In genomic region chr12:48542300-48542928, GRCh38 we compare ENCODE assay signal across 8 cellular contexts. TPM values are rescaled to one million over a fixed set of nuclear protein-coding genes. Genes with fewer than 3 reads are reported as not detected.
A peak's percentile ranks its signal among the peaks of the same experiment; 100 is the strongest.
DNase-seq lines count a peak whose midpoint lies in the region; ATAC-seq and TF ChIP-seq lines count a peak whose summit lies in the region.

No MANE protein-coding gene starts in this region.

- H3K4me3 Mint-ChIP-seq in progenitor cell of endocrine pancreas (ENCODE audit: low read depth), result no peak overlapping the region

- ATAC-seq in GM21515 (IDR thresholded peaks at IDR 0.05; ENCODE audit: unreplicated experiment), result no peak

- no peak overlapping the region for H3K27ac ChIP-seq in VCaP

- no peaks in the 10 kb centered on the region for H3K36me3 Mint-ChIP-seq in progenitor cell of endocrine pancreas (ENCODE audit: insufficient read depth)

- H3K9me3 Mint-ChIP-seq in progenitor cell of endocrine pancreas (ENCODE audit: low read depth), result no peaks in the 10 kb centered on the region

- intact Hi-C loops in posterior vena cava (cut with DNase I), result no loop called here

- H3K4me1 Mint-ChIP-seq in progenitor cell of endocrine pancreas (ENCODE audit: low read depth), result no peaks in the 10 kb centered on the region

- no peak overlapping the region for H3K27ac Mint-ChIP-seq in progenitor cell of endocrine pancreas

- no peak overlapping the region for H3K4me3 ChIP-seq in LNCaP clone FGC (ENCODE audit: low read depth, low read length)
- H3K4me3 ChIP-seq in epithelial cell of esophagus (ENCODE audit: low read length), result no peak overlapping the region

- TF ChIP-seq CTCF in LNCaP clone FGC (IDR thresholded peaks at IDR 0.05; ENCODE audit: control insufficient read depth, extremely low read depth, insufficient read depth) (peak; percentile 92), VCaP (conservative IDR thresholded peaks at IDR 0.05) (peak; percentile 96), epithelial cell of esophagus (IDR thresholded peaks at IDR 0.05; ENCODE audit: insufficient read depth, low read depth, low read length, missing control alignments) (peak; percentile 70), progenitor cell of endocrine pancreas (IDR thresholded peaks at IDR 0.05; ENCODE audit: unreplicated experiment) (peak; percentile 58)

- DNase-seq in DMS153 treated with DMSO at 0.1 percent for 48 hours (lab: John Stamatoyannopoulos, UW; ENCODE audit: unreplicated experiment) (peak; percentile 10), DMS153 (lab: John Stamatoyannopoulos, UW) (no peak), LNCaP clone FGC (ENCODE audit: low read depth) (peak; percentile 10), epithelial cell of esophagus (ENCODE audit: low read depth) (peak; percentile 49), progenitor cell of endocrine pancreas (ENCODE audit: low spot score, unreplicated experiment) (no peak), posterior vena cava (ENCODE audit: low spot score) (no peak)

- peaks cover 6% of the 10 kb centered on the region for H3K27me3 Mint-ChIP-seq in progenitor cell of endocrine pancreas

RNA-seq across cellular contexts. Expression of gene OR8S1, which starts 17.0 kb away (rescaled TPM):
- total RNA-seq in progenitor cell of endocrine pancreas, result not detected in 2 replicates
- total RNA-seq in posterior vena cava, result not detected

RNA-seq across cellular contexts. Expression of gene LALBA, which starts 27.4 kb away (rescaled TPM):
- total RNA-seq in progenitor cell of endocrine pancreas (not detected in 2 replicates), posterior vena cava (not detected)

Comparison
In these comparisons a context has a peak if more than half of its experiments do, and no peak if none do; other contexts are left out.
1. DNase-seq: peak in DMS153 treated with DMSO at 0.1 percent for 48 hours (single experiment), LNCaP clone FGC (single experiment) and epithelial cell of esophagus (single experiment); none in DMS153 (single experiment), progenitor cell of endocrine pancreas (single experiment) and posterior vena cava (single experiment).
2. Peak in every context shown above with its lines, with median percentiles within 50 percentile points of each other: CTCF ChIP-seq.